Comparison of ENCODE assay signal across 20 cellular contexts in genomic region chr3:18378218-18378617, GRCh38. TPM values are rescaled to one million over a fixed set of nuclear protein-coding genes. Genes with fewer than 3 reads are reported as not detected.
DNase-seq lines count a peak whose midpoint lies in the region; ATAC-seq lines count a peak whose summit lies in the region.
"Had no signal": no experiment of that assay in that cellular context is flagged by ENCODE, and none has a peak within 500 bp of the region (broad histone marks: within the 10 kb centered on the region; RNA-seq: fewer than 3 reads in every experiment).

No MANE protein-coding gene starts in this region.

- H3K36me3 Mint-ChIP-seq in activated CD8-positive, alpha-beta memory T cell treated with anti-CD3 and anti-CD28 coated beads, Interleukin-2, amount 10 ng/mL, durations not matched to agents 7 days and 5 days = peaks cover 64% of the 10 kb centered on the region
- H3K36me3 Mint-ChIP-seq in naive thymus-derived CD4-positive, alpha-beta T cell = peaks cover 7 to 52% (median 45%) of the 10 kb centered on the region in 5 donors

- H3K4me3 Mint-ChIP-seq in activated CD8-positive, alpha-beta memory T cell treated with anti-CD3 and anti-CD28 coated beads, Interleukin-2, amount 10 ng/mL, durations not matched to agents 7 days and 5 days = no peak overlapping the region
- peak overlapping the region in 7 of 10 donors; percentile 10 to 61 (median 41) for H3K4me3 Mint-ChIP-seq in naive thymus-derived CD4-positive, alpha-beta T cell
- H3K4me3 Mint-ChIP-seq: activated B cell treated with CpG ODN at 0.5 μM for 24 hours; dendritic cell treated with granulocyte-macrophage colony-stimulating factor and Interleukin-4, amounts not matched to agents 40 ng/mL and 50 ng/mL, for 4 days had no signal

- peaks cover 0 to 43% (median 22%) of the 10 kb centered on the region in 3 experiments for H3K36me3 ChIP-seq in naive thymus-derived CD4-positive, alpha-beta T cell (ENCODE audit: control insufficient read depth in 2 of 3, insufficient read depth in 3 of 3, low read length in 3 of 3)
- H3K36me3 ChIP-seq: prostate gland, uterus had no signal

- WGBS in right cardiac atrium = 83% methylated on average over 2 of the region's 2 CpGs

- no peak overlapping the region for H3K4me3 ChIP-seq in naive thymus-derived CD4-positive, alpha-beta T cell (ENCODE audit: low read length)
- no peak overlapping the region for H3K4me3 ChIP-seq in right cardiac atrium (ENCODE audit: low read length)
- H3K4me3 ChIP-seq: lung, prostate gland, uterus had no signal

- peaks cover 60% of the 10 kb centered on the region for H3K4me1 Mint-ChIP-seq in activated CD8-positive, alpha-beta memory T cell treated with anti-CD3 and anti-CD28 coated beads, Interleukin-2, amount 10 ng/mL, durations not matched to agents 7 days and 5 days
- H3K4me1 Mint-ChIP-seq in naive thymus-derived CD4-positive, alpha-beta T cell = peaks cover 38 to 98% (median 89%) of the 10 kb centered on the region in 7 donors
- H3K4me1 Mint-ChIP-seq: activated B cell treated with CpG ODN at 0.5 μM for 24 hours had no signal

- POLR2A ChIA-PET in naive thymus-derived CD4-positive, alpha-beta T cell (lab: Charles Lee) = interaction anchor here (0.9 to 1.1 kb wide), 2 partner anchors 20 to 53 kb away, joined by 3 to 4 read pairs; no protein-coding TSS in a partner anchor

- no peak for ATAC-seq in activated CD8-positive, alpha-beta memory T cell treated with anti-CD3 and anti-CD28 coated beads, Interleukin-2, amount 10 ng/mL, durations not matched to agents 7 days and 5 days
- ATAC-seq in naive thymus-derived CD4-positive, alpha-beta T cell = no peak
- ATAC-seq in right cardiac atrium (no peak), HG02642 (IDR thresholded peaks at IDR 0.05; ENCODE audit: poor library complexity, unreplicated experiment) (no peak)
- ATAC-seq: HCT116 had no signal

- CTCF ChIA-PET in activated CD8-positive, alpha-beta memory T cell treated with anti-CD3 and anti-CD28 coated beads, Interleukin-2, amount 10 ng/mL, durations not matched to agents 7 days and 5 days (lab: Charles Lee) = interaction anchor here (0.5 to 4.9 kb wide), 2 partner anchors 11 to 42 kb away, joined by 4 to 28 read pairs; no protein-coding TSS in a partner anchor
- CTCF ChIA-PET in naive thymus-derived CD4-positive, alpha-beta T cell (lab: Charles Lee) = interaction anchor here (1.4 kb wide), 1 partner anchor 9 kb away, joined by 3 read pairs; no protein-coding TSS in a partner anchor

- intact Hi-C loops in naive thymus-derived CD4-positive, alpha-beta T cell (cut with micrococcal nuclease) = no loop called here
- intact Hi-C loops in right cardiac atrium (cut with DNase I) = no loop called here

- H3K4me1 ChIP-seq in naive thymus-derived CD4-positive, alpha-beta T cell (ENCODE audit: control insufficient read depth in 2 of 2, insufficient read depth in 2 of 2, low read length in 2 of 2) = peaks cover 4 to 76% of the 10 kb centered on the region in 2 donors
- no peaks in the 10 kb centered on the region for H3K4me1 ChIP-seq in right cardiac atrium (ENCODE audit: control insufficient read depth, insufficient read depth, low read length)
- H3K4me1 ChIP-seq: prostate gland, uterus had no signal

- no peaks in the 10 kb centered on the region for H3K9me3 Mint-ChIP-seq in activated CD8-positive, alpha-beta memory T cell treated with anti-CD3 and anti-CD28 coated beads, Interleukin-2, amount 10 ng/mL, durations not matched to agents 7 days and 5 days (ENCODE audit: low read depth)
- H3K9me3 Mint-ChIP-seq in naive thymus-derived CD4-positive, alpha-beta T cell = no peaks in the 10 kb centered on the region
- H3K9me3 Mint-ChIP-seq: activated B cell treated with CpG ODN at 0.5 μM for 24 hours; dendritic cell treated with granulocyte-macrophage colony-stimulating factor and Interleukin-4, amounts not matched to agents 40 ng/mL and 50 ng/mL, for 4 days had no signal

- no peak for DNase-seq in activated CD8-positive, alpha-beta memory T cell treated with anti-CD3 and anti-CD28 coated beads, Interleukin-2, amount 10 ng/mL, durations not matched to agents 7 days and 5 days
- no peak for DNase-seq in activated CD8-positive, alpha-beta memory T cell treated with anti-CD3 and anti-CD28 coated beads for 24 hours
- DNase-seq in NCI-H187 (lab: John Stamatoyannopoulos, UW) (peak; percentile 19 to 39), NCI-H69 (lab: John Stamatoyannopoulos, UW) (peak; percentile 64), right cardiac atrium (no peak)
- no peak for DNase-seq in naive thymus-derived CD4-positive, alpha-beta T cell
- DNase-seq: activated B cell treated with CpG ODN at 0.5 μM for 24 hours; activated gamma-delta T cell; aorta; caudate nucleus; MM.1S; NCI-H2081 treated with DMSO at 0.1 percent for 48 hours; NCI-H526 treated with DMSO at 0.1 percent for 48 hours; stimulated activated CD4-positive, alpha-beta T cell treated with anti-CD3 and anti-CD28 coated beads, Interleukin-1b, Interleukin-23, amount 100 ng/mL, for 48 hours; uterus had no signal

- H3K27me3 Mint-ChIP-seq in activated CD8-positive, alpha-beta memory T cell treated with anti-CD3 and anti-CD28 coated beads, Interleukin-2, amount 10 ng/mL, durations not matched to agents 7 days and 5 days = no peaks in the 10 kb centered on the region
- no peaks in the 10 kb centered on the region for H3K27me3 Mint-ChIP-seq in naive thymus-derived CD4-positive, alpha-beta T cell
- H3K27me3 Mint-ChIP-seq: activated B cell treated with CpG ODN at 0.5 μM for 24 hours; dendritic cell treated with granulocyte-macrophage colony-stimulating factor and Interleukin-4, amounts not matched to agents 40 ng/mL and 50 ng/mL, for 4 days had no signal

- no peaks in the 10 kb centered on the region for H3K27me3 ChIP-seq in naive thymus-derived CD4-positive, alpha-beta T cell (ENCODE audit: control insufficient read depth in 2 of 2, insufficient read depth in 2 of 2, low read length in 2 of 2)
- no peaks in the 10 kb centered on the region for H3K27me3 ChIP-seq in right cardiac atrium (ENCODE audit: control insufficient read depth, insufficient read depth)
- H3K27me3 ChIP-seq: uterus had no signal

- H3K27ac ChIP-seq in naive thymus-derived CD4-positive, alpha-beta T cell (ENCODE audit: low read depth, low read length) = no peak overlapping the region
- no peak overlapping the region for H3K27ac ChIP-seq in right cardiac atrium (ENCODE audit: low read length)
- H3K27ac ChIP-seq: prostate gland, uterus had no signal

- H3K27ac Mint-ChIP-seq in activated CD8-positive, alpha-beta memory T cell treated with anti-CD3 and anti-CD28 coated beads, Interleukin-2, amount 10 ng/mL, durations not matched to agents 7 days and 5 days = peak overlapping the region; percentile 63
- H3K27ac Mint-ChIP-seq in naive thymus-derived CD4-positive, alpha-beta T cell = peak overlapping the region; percentile 30 to 88 (median 65)
- H3K27ac Mint-ChIP-seq: activated B cell treated with CpG ODN at 0.5 μM for 24 hours; dendritic cell treated with granulocyte-macrophage colony-stimulating factor and Interleukin-4, amounts not matched to agents 40 ng/mL and 50 ng/mL, for 4 days had no signal

- no peaks in the 10 kb centered on the region for H3K9me3 ChIP-seq in naive thymus-derived CD4-positive, alpha-beta T cell (ENCODE audit: control insufficient read depth in 2 of 3, low read length in 3 of 3)
- no peaks in the 10 kb centered on the region for H3K9me3 ChIP-seq in right cardiac atrium (ENCODE audit: control insufficient read depth, low read length)
- H3K9me3 ChIP-seq: prostate gland, uterus had no signal

RNA-seq across cellular contexts. Expression of gene SATB1, which starts 46.9 kb away (rescaled TPM):
- total RNA-seq in activated CD8-positive, alpha-beta memory T cell treated with anti-CD3 and anti-CD28 coated beads, Interleukin-2, amount 10 ng/mL, durations not matched to agents 7 days and 5 days = 100 to 1,000 TPM; 164 to 233 TPM
- 100 to 1,000 TPM; 258 to 482 (median 451) TPM for total RNA-seq in naive thymus-derived CD4-positive, alpha-beta T cell
- polyA plus RNA-seq in naive thymus-derived CD4-positive, alpha-beta T cell = 100 to 1,000 TPM; 286 to 389 TPM
- total RNA-seq in right cardiac atrium = 10 to 100 TPM; 32.7 to 48.3 (median 38.0) TPM
- 21.5 TPM for polyA plus RNA-seq in right cardiac atrium

Comparison
In these comparisons a context has a peak if more than half of its experiments do, and no peak if none do; other contexts are left out.
1. DNase-seq: peak in NCI-H187 (2 of 2) and NCI-H69 (single experiment); none in activated CD8-positive, alpha-beta memory T cell treated with anti-CD3 and anti-CD28 coated beads, Interleukin-2, amount 10 ng/mL, durations not matched to agents 7 days and 5 days (single experiment), activated CD8-positive, alpha-beta memory T cell treated with anti-CD3 and anti-CD28 coated beads for 24 hours (single experiment), naive thymus-derived CD4-positive, alpha-beta T cell (0 of 9) and right cardiac atrium (0 of 3).